In genomic region chr16:85615014-85615851, GRCh38 we compare ENCODE assay signal across 8 cellular contexts. TPM values are rescaled to one million over a fixed set of nuclear protein-coding genes. Genes with fewer than 3 reads are reported as not detected.
DNase-seq lines count a peak whose midpoint lies in the region; ATAC-seq and TF ChIP-seq lines count a peak whose summit lies in the region.

No MANE protein-coding gene starts in this region.

- H3K9me3 Mint-ChIP-seq in CD4-positive, alpha-beta T cell: no peaks in the 10 kb centered on the region

- TF ChIP-seq POLR2A in heart left ventricle (IDR thresholded peaks at IDR 0.05): no peak
- TF ChIP-seq POLR2A in sigmoid colon (IDR thresholded peaks at IDR 0.05): no peak

- H3K9me3 ChIP-seq in CD4-positive, alpha-beta T cell (ENCODE audit: control insufficient read depth, low read length): no peaks in the 10 kb centered on the region
- H3K9me3 ChIP-seq in heart left ventricle (no peaks in the 10 kb centered on the region), sigmoid colon (no peaks in the 10 kb centered on the region)

- H3K4me3 ChIP-seq in heart left ventricle (peak overlapping the region in 9 of 12 donors; percentile 64 to 82 (median 72)), sigmoid colon (no peak overlapping the region)

- no peak for TF ChIP-seq EP300 in sigmoid colon (IDR thresholded peaks at IDR 0.05)

- H3K27me3 ChIP-seq in CD4-positive, alpha-beta T cell (ENCODE audit: control insufficient read depth, insufficient read depth, low read length): peaks cover 7% of the 10 kb centered on the region
- H3K27me3 ChIP-seq in heart left ventricle (no peaks in the 10 kb centered on the region), sigmoid colon (no peaks in the 10 kb centered on the region)

- peaks cover 33% of the 10 kb centered on the region for H3K4me1 Mint-ChIP-seq in CD4-positive, alpha-beta T cell (ENCODE audit: low read depth)

- POLR2A ChIA-PET in CD4-positive, alpha-beta T cell (lab: Charles Lee): interaction anchor here (1.2 to 2.8 kb wide), 4 partner anchors 58 to 307 kb away, joined by 3 to 14 read pairs (median 10); no protein-coding TSS in a partner anchor

- no peak overlapping the region for H3K27ac ChIP-seq in CD4-positive, alpha-beta T cell (ENCODE audit: low read depth, low read length)
- H3K27ac ChIP-seq in heart left ventricle: peak overlapping the region in 11 of 12 donors; percentile 86 to 98 (median 94)
- peak overlapping the region; percentile 93 to 97 (median 95) for H3K27ac ChIP-seq in sigmoid colon

- H3K36me3 Mint-ChIP-seq in CD4-positive, alpha-beta T cell (ENCODE audit: low read depth): no peaks in the 10 kb centered on the region

- CTCF ChIA-PET in CD4-positive, alpha-beta T cell (lab: Charles Lee): interaction anchor here (0.8 to 3.6 kb wide), 16 partner anchors 13 to 222 kb away, joined by 3 to 38 read pairs (median 4); no protein-coding TSS in a partner anchor

- H3K4me3 Mint-ChIP-seq in CD4-positive, alpha-beta T cell: peak overlapping the region; percentile 84

- ATAC-seq in CD4-positive, alpha-beta T cell (ENCODE audit: poor library complexity): no peak
- ATAC-seq in heart left ventricle (peak in 1 of 4 donors; percentile 2), GM19397 (IDR thresholded peaks at IDR 0.05; ENCODE audit: unreplicated experiment) (no peak)

- 26 to 49% (median 38%) methylated on average over 12 to 39 of the region's 39 CpGs for WGBS in heart left ventricle, 4 donors
- WGBS in sigmoid colon, 2 donors: 13 to 46% methylated on average over 39 of the region's 39 CpGs

- TF ChIP-seq CTCF in CD4-positive, alpha-beta T cell (IDR thresholded peaks at IDR 0.05): no peak
- TF ChIP-seq CTCF in heart left ventricle (IDR thresholded peaks at IDR 0.05): no peak
- no peak for TF ChIP-seq CTCF in sigmoid colon (IDR thresholded peaks at IDR 0.05)
- no peak for TF ChIP-seq CTCF in GM10266 (IDR thresholded peaks at IDR 0.05; ENCODE audit: control insufficient read depth, insufficient read depth, low read depth, missing control alignments)

- intact Hi-C loops in CD4-positive, alpha-beta T cell (cut with DNase I, micrococcal nuclease): loop anchor here in 1 of 2 experiments (10.0 kb wide), 1 partner anchor 340 kb away; no protein-coding TSS in a partner anchor
- intact Hi-C loops in heart left ventricle (cut with DNase I): loop anchor here in 6 of 10 donors (2.0 to 10.0 kb wide), 7 partner anchors 58 to 500 kb away; partner anchors contain the start of gene CIBAR2 (in 1 of the 6)
- intact Hi-C loops in sigmoid colon (cut with DNase I): loop anchor here (10.0 kb wide), 1 partner anchor 310 kb away; no protein-coding TSS in a partner anchor

- DNase-seq in CD4-positive, alpha-beta T cell: peak in 6 of 10 experiments; percentile 29 to 62 (median 38)
- peak; percentile 58 for DNase-seq in M059J (ENCODE audit: low read depth)
- peak; percentile 46 for DNase-seq in activated T-cell treated with anti-CD3 and anti-CD28 coated beads for 24 hours (ENCODE audit: low read depth)
- peak in 4 of 5 donors; percentile 47 to 66 (median 60) for DNase-seq in heart left ventricle
- DNase-seq in sigmoid colon: no peak
- no peak for DNase-seq in GM10266 (ENCODE audit: extremely low spot score)
- no peak for DNase-seq in cerebellar nuclear complex (lab: John Stamatoyannopoulos, UW)

- H3K36me3 ChIP-seq in heart left ventricle: no peaks in the 10 kb centered on the region
- no peaks in the 10 kb centered on the region for H3K36me3 ChIP-seq in sigmoid colon

- peak overlapping the region; percentile 46 for H3K27ac Mint-ChIP-seq in CD4-positive, alpha-beta T cell

- H3K27me3 Mint-ChIP-seq in CD4-positive, alpha-beta T cell: peaks cover 29% of the 10 kb centered on the region

- H3K4me1 ChIP-seq in heart left ventricle: peaks cover 9 to 85% (median 58%) of the 10 kb centered on the region in 12 donors
- peaks cover 0 to 76% (median 62%) of the 10 kb centered on the region in 4 donors for H3K4me1 ChIP-seq in sigmoid colon

RNA-seq across cellular contexts. Expression of gene GSE1, which starts 2.1 kb away (rescaled TPM):
- 10 to 100 TPM; 11.7 to 13.7 TPM for total RNA-seq in CD4-positive, alpha-beta T cell
- 11.7 and 15.2 TPM in 2 replicates for total RNA-seq in M059J (2014; rRNA removed; shearing (Covaris generic))
- total RNA-seq in heart left ventricle: 10 to 100 TPM; 23.4 to 48.4 (median 38.5) TPM
- polyA plus RNA-seq in heart left ventricle: 10 to 100 TPM; 18.1 to 35.3 TPM
- 10 to 100 TPM; 30.8 to 76.7 (median 47.3) TPM for total RNA-seq in sigmoid colon
- 10 to 100 TPM; 12.0 to 49.5 (median 19.4) TPM for polyA plus RNA-seq in sigmoid colon

Comparison
In these comparisons a context has a peak if more than half of its experiments do, and no peak if none do; other contexts are left out.
1. DNase-seq: peak in CD4-positive, alpha-beta T cell (6 of 10), M059J (single experiment), activated T-cell treated with anti-CD3 and anti-CD28 coated beads for 24 hours (single experiment) and heart left ventricle (4 of 5); none in sigmoid colon (single experiment), GM10266 (single experiment) and cerebellar nuclear complex (0 of 2).
2. H3K4me3 ChIP-seq: peak in heart left ventricle (9 of 12); none in sigmoid colon (0 of 4).